19 cellular contexts compared by ENCODE assay signal in genomic region chr20:41573955-41574354, GRCh38. TPM values are rescaled to one million over a fixed set of nuclear protein-coding genes. Genes with fewer than 3 reads are reported as not detected.
DNase-seq lines count a peak whose midpoint lies in the region; ATAC-seq and TF ChIP-seq lines count a peak whose summit lies in the region.
"Had no signal": no experiment of that assay in that cellular context is flagged by ENCODE, and none has a peak within 500 bp of the region (broad histone marks: within the 10 kb centered on the region; RNA-seq: fewer than 3 reads in every experiment).

No MANE protein-coding gene starts in this region.

- no peaks in the 10 kb centered on the region for H3K36me3 Mint-ChIP-seq in T-helper 17 cell (ENCODE audit: low read depth)

- H4K20me1 ChIP-seq in BLaER1: peaks cover 51% of the 10 kb centered on the region

- CTCF ChIA-PET in HEK293 (lab: Yijun Ruan, JAX): interaction anchor here (0.6 kb wide), 2 partner anchors 17 to 76 kb away, joined by 3 to 5 read pairs; no protein-coding TSS in a partner anchor

- DNase-seq in T-helper 17 cell: no peak
- no peak for DNase-seq in NK-92 treated with Interleukin-12 subunit alpha and Interleukin-12 subunit beta, amount 100 ng/mL, for 24 hours (lab: John Stamatoyannopoulos, UW)
- DNase-seq: activated CD4-positive, alpha-beta T cell treated with anti-CD3 and anti-CD28 coated beads for 4 hours; activated CD8-positive, alpha-beta memory T cell treated with anti-CD3 and anti-CD28 coated beads, Interleukin-2, amount 10 ng/mL, durations not matched to agents 7 days and 5 days; activated effector memory CD4-positive, alpha-beta T cell treated with anti-CD3 and anti-CD28 coated beads, Interleukin-2, amount 50 U/mL, for 16 hours; amygdala; Calu3; midbrain; NCI-H1105 treated with DMSO at 0.1 percent for 48 hours; NCI-H526 treated with DMSO at 0.1 percent for 48 hours; Peyer's patch; sigmoid colon; stimulated activated CD4-positive, alpha-beta T cell treated with anti-CD3 and anti-CD28 coated beads, Interleukin-1b, Interleukin-23, amount 100 ng/mL, for 48 hours had no signal

- H3K4me1 ChIP-seq in BLaER1: peaks cover 20% of the 10 kb centered on the region; the same call in 1 of the 2 replicates
- peaks cover 26% of the 10 kb centered on the region for H3K4me1 ChIP-seq in HEK293 (ENCODE audit: control insufficient read depth, insufficient read depth, low read length)
- H3K4me1 ChIP-seq in iPS-18a (ENCODE audit: control insufficient read depth, low read depth, low read length): peaks cover 35% of the 10 kb centered on the region

- POLR2A ChIA-PET in HEK293 (lab: Yijun Ruan, JAX): interaction anchor here (1.2 kb wide), 1 partner anchor 44 kb away, joined by 3 read pairs; the partner anchor contains the start of gene CHD6

- peaks cover 39% of the 10 kb centered on the region for H3K4me1 Mint-ChIP-seq in T-helper 17 cell

- no peak for ATAC-seq in T-helper 17 cell
- no peak for ATAC-seq in HG03439 (IDR thresholded peaks at IDR 0.05; ENCODE audit: unreplicated experiment)
- no peak for ATAC-seq in GM21786 (IDR thresholded peaks at IDR 0.05; ENCODE audit: unreplicated experiment)
- ATAC-seq: activated CD8-positive, alpha-beta memory T cell treated with anti-CD3 and anti-CD28 coated beads, Interleukin-2, amount 10 ng/mL, durations not matched to agents 7 days and 5 days had no signal

- peaks cover 26% of the 10 kb centered on the region for H3K36me3 ChIP-seq in BLaER1
- H3K36me3 ChIP-seq in HEK293 (ENCODE audit: control insufficient read depth in 2 of 2, insufficient read depth in 1 of 2, low read length in 2 of 2): no peaks in the 10 kb centered on the region
- H3K36me3 ChIP-seq in iPS-18a (ENCODE audit: control insufficient read depth, low read depth, low read length): no peaks in the 10 kb centered on the region
- H3K36me3 ChIP-seq: HAP-1, Peyer's patch, sigmoid colon had no signal

- H3K27ac Mint-ChIP-seq in T-helper 17 cell: peak overlapping the region; percentile 17
- H3K27ac Mint-ChIP-seq: activated CD8-positive, alpha-beta memory T cell treated with anti-CD3 and anti-CD28 coated beads, Interleukin-2, amount 10 ng/mL, durations not matched to agents 7 days and 5 days had no signal

- no peaks in the 10 kb centered on the region for H3K27me3 Mint-ChIP-seq in T-helper 17 cell
- H3K27me3 Mint-ChIP-seq: activated CD8-positive, alpha-beta memory T cell treated with anti-CD3 and anti-CD28 coated beads, Interleukin-2, amount 10 ng/mL, durations not matched to agents 7 days and 5 days had no signal

- H3K27ac ChIP-seq in BLaER1 (peak overlapping the region; percentile 51; the same call in 1 of the 2 replicates), HEK293 (ENCODE audit: extremely low read depth, low read depth, low read length) (no peak overlapping the region), iPS-18a (ENCODE audit: low read length) (peak overlapping the region; percentile 45)
- H3K27ac ChIP-seq: Peyer's patch, sigmoid colon had no signal

- H3K27me3 ChIP-seq in BLaER1 (no peaks in the 10 kb centered on the region), iPS-18a (ENCODE audit: control insufficient read depth, insufficient read depth, low read length) (no peaks in the 10 kb centered on the region)
- H3K27me3 ChIP-seq: Peyer's patch, sigmoid colon had no signal

- H3K4me3 Mint-ChIP-seq in T-helper 17 cell: no peak overlapping the region
- H3K4me3 Mint-ChIP-seq: activated CD8-positive, alpha-beta memory T cell treated with anti-CD3 and anti-CD28 coated beads, Interleukin-2, amount 10 ng/mL, durations not matched to agents 7 days and 5 days had no signal

- peaks cover 70% of the 10 kb centered on the region for H3K9me3 ChIP-seq in BLaER1
- H3K9me3 ChIP-seq in HEK293 (ENCODE audit: control insufficient read depth, insufficient read depth, low read depth, low read length): no peaks in the 10 kb centered on the region
- H3K9me3 ChIP-seq in T-helper 17 cell (ENCODE audit: control insufficient read depth, low read length, poor library complexity, severe bottlenecking): peaks cover 4% of the 10 kb centered on the region
- H3K9me3 ChIP-seq in iPS-18a (ENCODE audit: control insufficient read depth, low read depth, low read length): no peaks in the 10 kb centered on the region
- H3K9me3 ChIP-seq: Peyer's patch, sigmoid colon had no signal

- no peak for TF ChIP-seq CTCF in HEK293 (tag by site-specific recombination; IDR thresholded peaks at IDR 0.05)

- H3K4me2 ChIP-seq in BLaER1: peak overlapping the region; percentile 45

- H3K4me3 ChIP-seq in BLaER1 (no peak overlapping the region), HEK293 (ENCODE audit: low read depth, low read length) (no peak overlapping the region), iPS-18a (ENCODE audit: low read length) (peak overlapping the region; percentile 26)
- H3K4me3 ChIP-seq: HAP-1, Peyer's patch, sigmoid colon had no signal

- H3K9ac ChIP-seq in BLaER1 (no peak overlapping the region), iPS-18a (ENCODE audit: low read length) (peak overlapping the region; percentile 17)

TF ChIP-seq in HEK293, 187 proteins besides CTCF, POLR2A, EP300 and RAD21:
- no peak for TF ChIP-seq ZNF354C (tag by site-specific recombination; IDR thresholded peaks at IDR 0.05; ENCODE audit: borderline replicate concordance, low read depth)
- TF ChIP-seq ZNF398 (tag by site-specific recombination; IDR thresholded peaks at IDR 0.05): peak; percentile 53
- TF ChIP-seq ZNF335 (tag by site-specific recombination; conservative IDR thresholded peaks at IDR 0.05): peak; percentile 24; the same call in 1 of the 2 replicates
- peak; percentile 71 for TF ChIP-seq PRDM10 (tag by site-specific recombination; IDR thresholded peaks at IDR 0.05)

RNA-seq across cellular contexts. Expression of gene CHD6, which starts 44.2 kb away (rescaled TPM):
- 10 to 100 TPM; 83.3 to 87.0 TPM for total RNA-seq in T-helper 17 cell
